Comparison of ENCODE assay signal across 10 cellular contexts in genomic region chr9:95055337-95055850, GRCh38.
DNase-seq lines count a peak whose midpoint lies in the region; ATAC-seq and TF ChIP-seq lines count a peak whose summit lies in the region.
"Had no signal": no experiment of that assay in that cellular context is flagged by ENCODE, and none has a peak within 500 bp of the region (broad histone marks: within the 10 kb centered on the region; RNA-seq: fewer than 3 reads in every experiment).

No MANE protein-coding gene starts in this region.

- no peak overlapping the region for H2AFZ ChIP-seq in PC-9

- TF ChIP-seq CTCF in PC-9 (conservative IDR thresholded peaks at IDR 0.05) (no peak), endodermal cell (conservative IDR thresholded peaks at IDR 0.05) (no peak), tibial artery (IDR thresholded peaks at IDR 0.05) (no peak)
- no peak for TF ChIP-seq CTCF in CD4-positive, alpha-beta T cell (IDR thresholded peaks at IDR 0.05)

- peaks cover 88% of the 10 kb centered on the region for H4K20me1 ChIP-seq in PC-9 (ENCODE audit: insufficient read depth)

- H3K27ac ChIP-seq in PC-9 (0 out of 2 replicates have a peak overlapping the region, but pooled peaks have one; percentile 8), endodermal cell (ENCODE audit: low read depth, low read length) (peak overlapping the region; percentile 45), muscle layer of colon (ENCODE audit: low read depth, low read length) (peak overlapping the region; percentile 79), tibial artery (peak overlapping the region; percentile 83 to 93)
- no peak overlapping the region for H3K27ac ChIP-seq in CD4-positive, alpha-beta T cell (ENCODE audit: low read depth, low read length)

- peaks cover 42% of the 10 kb centered on the region for H3F3A ChIP-seq in PC-9 (ENCODE audit: insufficient read depth, low read depth)

- ATAC-seq in CD4-positive, alpha-beta T cell (ENCODE audit: poor library complexity) = no peak

- peaks cover 8% of the 10 kb centered on the region for H3K36me3 Mint-ChIP-seq in endodermal cell (ENCODE audit: low read depth)
- no peaks in the 10 kb centered on the region for H3K36me3 Mint-ChIP-seq in CD4-positive, alpha-beta T cell (ENCODE audit: low read depth)

- peaks cover 42% of the 10 kb centered on the region for H3K4me1 Mint-ChIP-seq in endodermal cell
- H3K4me1 Mint-ChIP-seq in CD4-positive, alpha-beta T cell (ENCODE audit: low read depth) = no peaks in the 10 kb centered on the region

- no peak overlapping the region for H3K4me2 ChIP-seq in PC-9

- DNase-seq in PC-9 = no peak
- peak; percentile 38 for DNase-seq in endodermal cell
- DNase-seq in tibial artery = no peak
- DNase-seq in SHP77 (lab: John Stamatoyannopoulos, UW) = no peak
- DNase-seq in CD4-positive, alpha-beta T cell = no peak
- no peak for DNase-seq in DMS53 (lab: John Stamatoyannopoulos, UW)
- DNase-seq: effector memory CD4-positive, alpha-beta T cell; NCI-H526 treated with DMSO at 0.1 percent for 48 hours; stimulated activated CD4-positive, alpha-beta T cell treated with anti-CD3 and anti-CD28 coated beads, Interleukin-4, amount 100 ng/mL, for 1 hour had no signal

- H3K9ac ChIP-seq in endodermal cell (ENCODE audit: extremely low read depth, low read length, poor library complexity, severe bottlenecking) (no peak overlapping the region), muscle layer of colon (ENCODE audit: low read length) (peak overlapping the region; percentile 25)

- intact Hi-C loops in PC-9 (cut with micrococcal nuclease; ENCODE audit: unreplicated experiment) (no loop called here), tibial artery (cut with DNase I; ENCODE audit: low total_unique reads) (loop anchor here (5.0 kb wide), 1 partner anchor 48 kb away; no protein-coding TSS in a partner anchor)
- intact Hi-C loops in CD4-positive, alpha-beta T cell (cut with DNase I, micrococcal nuclease) = no loop called here

- 61 to 74% methylated on average over 5 of the region's 5 CpGs for WGBS in endodermal cell (ENCODE audit: insufficient coverage in 1 of 2, insufficient read length in 1 of 2), 2 experiments

- H3K27me3 ChIP-seq in PC-9 (ENCODE audit: insufficient read depth, low read depth) (no peaks in the 10 kb centered on the region), endodermal cell (ENCODE audit: control insufficient read depth, insufficient read depth, low read length, poor library complexity, severe bottlenecking) (no peaks in the 10 kb centered on the region), muscle layer of colon (ENCODE audit: control insufficient read depth in 1 of 2, insufficient read depth in 2 of 2, low read length in 2 of 2) (no peaks in the 10 kb centered on the region), tibial artery (no peaks in the 10 kb centered on the region)
- H3K27me3 ChIP-seq in CD4-positive, alpha-beta T cell (ENCODE audit: control insufficient read depth, insufficient read depth, low read length) = peaks cover 4% of the 10 kb centered on the region

- H3K27me3 Mint-ChIP-seq in endodermal cell (ENCODE audit: insufficient read depth) = peaks cover 3% of the 10 kb centered on the region
- peaks cover 10% of the 10 kb centered on the region for H3K27me3 Mint-ChIP-seq in CD4-positive, alpha-beta T cell

- no TSS peak for BruUV-seq in PC-9 (replicated peaks; lab: Mats Ljungman, UMichigan)

- peaks cover 9% of the 10 kb centered on the region for H3K9me3 Mint-ChIP-seq in endodermal cell
- H3K9me3 Mint-ChIP-seq in CD4-positive, alpha-beta T cell = no peaks in the 10 kb centered on the region

- H3K79me2 ChIP-seq in PC-9 (ENCODE audit: low read depth) = peaks cover 100% of the 10 kb centered on the region

- CTCF ChIA-PET in PC-9 (lab: Charles Lee) = no interaction called here
- CTCF ChIA-PET in CD4-positive, alpha-beta T cell (lab: Charles Lee) = no interaction called here

- H3K4me3 ChIP-seq in PC-9 (no peak overlapping the region), endodermal cell (ENCODE audit: low read length) (no peak overlapping the region), muscle layer of colon (ENCODE audit: low read depth in 1 of 2, low read length in 2 of 2) (peak overlapping the region; percentile 10 to 52), tibial artery (peak overlapping the region; percentile 43 to 44)

- no peaks in the 10 kb centered on the region for H3K9me3 ChIP-seq in PC-9 (ENCODE audit: insufficient read depth, low read depth)
- H3K9me3 ChIP-seq in endodermal cell (ENCODE audit: control insufficient read depth, low read length) = peaks cover 8% of the 10 kb centered on the region
- H3K9me3 ChIP-seq in muscle layer of colon (ENCODE audit: low read length) = no peaks in the 10 kb centered on the region
- H3K9me3 ChIP-seq in tibial artery = no peaks in the 10 kb centered on the region
- H3K9me3 ChIP-seq in CD4-positive, alpha-beta T cell (ENCODE audit: control insufficient read depth, low read length) = no peaks in the 10 kb centered on the region

- H3K4me3 Mint-ChIP-seq in endodermal cell = no peak overlapping the region
- no peak overlapping the region for H3K4me3 Mint-ChIP-seq in CD4-positive, alpha-beta T cell

- H3K4me1 ChIP-seq in PC-9 (replicated peaks; ENCODE audit: insufficient read depth) (peaks cover 11% of the 10 kb centered on the region), endodermal cell (ENCODE audit: control insufficient read depth, insufficient read depth, low read length) (peaks cover 16% of the 10 kb centered on the region), muscle layer of colon (ENCODE audit: insufficient read depth, low read length) (peaks cover 70% of the 10 kb centered on the region), tibial artery (peaks cover 0 to 100% (median 37%) of the 10 kb centered on the region in 4 donors)

- H3K9me2 ChIP-seq in PC-9 (ENCODE audit: insufficient read depth) = no peaks in the 10 kb centered on the region

- peak overlapping the region; percentile 78 for H3K27ac Mint-ChIP-seq in endodermal cell
- no peak overlapping the region for H3K27ac Mint-ChIP-seq in CD4-positive, alpha-beta T cell

- peaks cover 35% of the 10 kb centered on the region; the same call in 1 of the 2 replicates for H3K36me3 ChIP-seq in PC-9 (ENCODE audit: low read depth)
- H3K36me3 ChIP-seq in endodermal cell (ENCODE audit: control insufficient read depth, insufficient read depth, low read length) = peaks cover 3% of the 10 kb centered on the region
- peaks cover 3% of the 10 kb centered on the region for H3K36me3 ChIP-seq in muscle layer of colon (ENCODE audit: insufficient read depth, low read length)
- H3K36me3 ChIP-seq in tibial artery = no peaks in the 10 kb centered on the region

- POLR2A ChIA-PET in PC-9 (lab: Charles Lee; ENCODE audit: unreplicated experiment) = no interaction called here
- POLR2A ChIA-PET in CD4-positive, alpha-beta T cell (lab: Charles Lee) = no interaction called here

Comparison
In these comparisons a context has a peak if more than half of its experiments do, and no peak if none do; other contexts are left out.
1. H3K4me3 ChIP-seq: peak in muscle layer of colon (2 of 2) and tibial artery (2 of 2); none in PC-9 (single experiment) and endodermal cell (single experiment).